19 cellular contexts compared by ENCODE assay signal in genomic region chr4:130026185-130026584, GRCh38.
DNase-seq lines count a peak whose midpoint lies in the region; ATAC-seq and TF ChIP-seq lines count a peak whose summit lies in the region.
"Had no signal": no experiment of that assay in that cellular context is flagged by ENCODE, and none has a peak within 500 bp of the region (broad histone marks: within the 10 kb centered on the region; RNA-seq: fewer than 3 reads in every experiment).

No MANE protein-coding gene starts in this region.

- no peaks in the 10 kb centered on the region for H3K9me3 Mint-ChIP-seq in endodermal cell
- H3K9me3 Mint-ChIP-seq: activated T-helper 17 cell treated with anti-CD3 and anti-CD28 coated beads, Interleukin-2, amount 50 U/mL, for 72 hours had no signal

- peak overlapping the region; percentile 11 for H3K4me3 Mint-ChIP-seq in endodermal cell
- H3K4me3 Mint-ChIP-seq: activated T-helper 17 cell treated with anti-CD3 and anti-CD28 coated beads, Interleukin-2, amount 50 U/mL, for 72 hours; central memory CD8-positive, alpha-beta T cell had no signal

- H3K27me3 ChIP-seq in endodermal cell (ENCODE audit: control insufficient read depth, insufficient read depth, low read length, poor library complexity, severe bottlenecking), result no peaks in the 10 kb centered on the region
- H3K27me3 ChIP-seq: adrenal gland, transverse colon had no signal

- DNase-seq in DMS79 (lab: John Stamatoyannopoulos, UW) (peak; percentile 3), NCI-H1436 treated with DMSO at 0.1 percent for 48 hours (lab: John Stamatoyannopoulos, UW) (peak; percentile 98), NCI-H510A (lab: John Stamatoyannopoulos, UW) (peak; percentile 55), endodermal cell (peak; percentile 97)
- DNase-seq: ACHN; activated CD8-positive, alpha-beta memory T cell treated with anti-CD3 and anti-CD28 coated beads for 24 hours; adrenal gland; NCI-H1694; transverse colon had no signal

- no peak overlapping the region for H3K9ac ChIP-seq in endodermal cell (ENCODE audit: extremely low read depth, low read length, poor library complexity, severe bottlenecking)

- H3K9me3 ChIP-seq in endodermal cell (ENCODE audit: control insufficient read depth, low read length), result no peaks in the 10 kb centered on the region
- H3K9me3 ChIP-seq: adrenal gland, HAP-1, transverse colon had no signal

- TF ChIP-seq CTCF in endodermal cell (conservative IDR thresholded peaks at IDR 0.05), result no peak

- 0% methylated on average over 1 of the region's 1 CpG; no CpG with 5 or more reads in 1 of the 2 experiments for WGBS in endodermal cell (ENCODE audit: insufficient coverage in 1 of 2, insufficient read length in 1 of 2), 2 experiments

- no peak for ATAC-seq in GM21447 (IDR thresholded peaks at IDR 0.05; ENCODE audit: unreplicated experiment)
- ATAC-seq in HG03565 (IDR thresholded peaks at IDR 0.05; ENCODE audit: unreplicated experiment), result no peak
- ATAC-seq in GM21423 (IDR thresholded peaks at IDR 0.05; ENCODE audit: unreplicated experiment), result no peak
- ATAC-seq in HG03039 (IDR thresholded peaks at IDR 0.05; ENCODE audit: unreplicated experiment), result no peak
- ATAC-seq: activated T-helper 17 cell treated with anti-CD3 and anti-CD28 coated beads, Interleukin-2, amount 50 U/mL, for 72 hours; K562; Panc1 had no signal

- H3K27ac ChIP-seq in endodermal cell (ENCODE audit: low read depth, low read length), result no peak overlapping the region
- H3K27ac ChIP-seq: adrenal gland, skin epidermis, transverse colon had no signal

- H3K4me1 ChIP-seq in endodermal cell (ENCODE audit: control insufficient read depth, insufficient read depth, low read length), result peaks cover 11% of the 10 kb centered on the region
- H3K4me1 ChIP-seq: adrenal gland, HAP-1, transverse colon had no signal

- H3K27me3 Mint-ChIP-seq in endodermal cell (ENCODE audit: insufficient read depth), result no peaks in the 10 kb centered on the region
- H3K27me3 Mint-ChIP-seq: activated T-helper 17 cell treated with anti-CD3 and anti-CD28 coated beads, Interleukin-2, amount 50 U/mL, for 72 hours; central memory CD8-positive, alpha-beta T cell had no signal

- peaks cover 58% of the 10 kb centered on the region for H3K4me1 Mint-ChIP-seq in endodermal cell
- H3K4me1 Mint-ChIP-seq: activated T-helper 17 cell treated with anti-CD3 and anti-CD28 coated beads, Interleukin-2, amount 50 U/mL, for 72 hours; central memory CD8-positive, alpha-beta T cell had no signal

- H3K36me3 Mint-ChIP-seq in endodermal cell (ENCODE audit: low read depth), result peaks cover 2% of the 10 kb centered on the region

- H3K4me3 ChIP-seq in endodermal cell (ENCODE audit: low read length), result no peak overlapping the region
- H3K4me3 ChIP-seq: adrenal gland, HAP-1, K562, skin epidermis, transverse colon had no signal

- no peaks in the 10 kb centered on the region for H3K36me3 ChIP-seq in endodermal cell (ENCODE audit: control insufficient read depth, insufficient read depth, low read length)
- H3K36me3 ChIP-seq: adrenal gland, HAP-1, transverse colon had no signal

- peak overlapping the region; percentile 47 for H3K27ac Mint-ChIP-seq in endodermal cell
- H3K27ac Mint-ChIP-seq: activated T-helper 17 cell treated with anti-CD3 and anti-CD28 coated beads, Interleukin-2, amount 50 U/mL, for 72 hours had no signal

Comparison
In these comparisons a context has a peak if more than half of its experiments do, and no peak if none do; other contexts are left out.
1. DNase-seq: peak in every context shown above with its lines; median percentile 98 in NCI-H1436 treated with DMSO at 0.1 percent for 48 hours; 97 in endodermal cell; 55 in NCI-H510A; 3 in DMS79.